In genomic region chr17:33725675-33726271, GRCh38 we compare ENCODE assay signal across 8 cellular contexts.
A peak's percentile ranks its signal among the peaks of the same experiment; 100 is the strongest.
DNase-seq lines count a peak whose midpoint lies in the region; ATAC-seq, FAIRE-seq and TF ChIP-seq lines count a peak whose summit lies in the region.

No MANE protein-coding gene starts in this region.

- H3K4me3 Mint-ChIP-seq in chondrocyte (ENCODE audit: unreplicated experiment) = no peak overlapping the region
- no peak overlapping the region for H3K4me3 Mint-ChIP-seq in T-helper 2 cell treated with Interferon-gamma antibody and Interleukin-4, amounts not matched to agents 5 μg/mL and 100 μg/mL, for 36 hours

- no peaks in the 10 kb centered on the region for H3K4me1 ChIP-seq in mucosa of descending colon (ENCODE audit: low read depth)

- no peaks in the 10 kb centered on the region for H3K9me3 ChIP-seq in mucosa of descending colon

- FAIRE-seq in RCC 7860 (lab: Jason Lieb, UNC) = no peak

- H3K4me3 ChIP-seq in mucosa of descending colon = no peak overlapping the region

- no peaks in the 10 kb centered on the region for H3K36me3 ChIP-seq in mucosa of descending colon (ENCODE audit: low read depth)

- H3K27ac Mint-ChIP-seq in chondrocyte (ENCODE audit: unreplicated experiment) = no peak overlapping the region
- no peak overlapping the region for H3K27ac Mint-ChIP-seq in T-helper 2 cell treated with Interferon-gamma antibody and Interleukin-4, amounts not matched to agents 5 μg/mL and 100 μg/mL, for 36 hours

- intact Hi-C loops in mucosa of descending colon (cut with DNase I, micrococcal nuclease) = no loop called here

- DNase-seq in ACHN (peak; percentile 38), GM04504 (ENCODE audit: low read depth) (peak; percentile 5), NCI-H345 treated with DMSO at 0.1 percent for 48 hours (lab: John Stamatoyannopoulos, UW; ENCODE audit: unreplicated experiment) (peak; percentile 5), chondrocyte (ENCODE audit: low spot score) (no peak), mucosa of descending colon (peak in 2 of 3 donors; percentile 41 to 54), COR-L47 (lab: John Stamatoyannopoulos, UW) (no peak), RCC 7860 (ENCODE audit: low spot score) (no peak)
- no peak for DNase-seq in T-helper 2 cell treated with Interferon-gamma antibody and Interleukin-4, amounts not matched to agents 5 μg/mL and 100 μg/mL, for 36 hours (ENCODE audit: low spot score)

- H3K27me3 Mint-ChIP-seq in chondrocyte (ENCODE audit: low read depth) = peaks cover 7% of the 10 kb centered on the region
- no peaks in the 10 kb centered on the region for H3K27me3 Mint-ChIP-seq in T-helper 2 cell treated with Interferon-gamma antibody and Interleukin-4, amounts not matched to agents 5 μg/mL and 100 μg/mL, for 36 hours (ENCODE audit: low read depth)

- no peaks in the 10 kb centered on the region for H3K9me3 Mint-ChIP-seq in chondrocyte (ENCODE audit: low read depth)
- no peaks in the 10 kb centered on the region for H3K9me3 Mint-ChIP-seq in T-helper 2 cell treated with Interferon-gamma antibody and Interleukin-4, amounts not matched to agents 5 μg/mL and 100 μg/mL, for 36 hours

- H3K36me3 Mint-ChIP-seq in chondrocyte (ENCODE audit: low read depth) = no peaks in the 10 kb centered on the region
- H3K36me3 Mint-ChIP-seq in T-helper 2 cell treated with Interferon-gamma antibody and Interleukin-4, amounts not matched to agents 5 μg/mL and 100 μg/mL, for 36 hours (ENCODE audit: low read depth) = no peaks in the 10 kb centered on the region

- H3K4me1 Mint-ChIP-seq in chondrocyte (ENCODE audit: low read depth) = no peaks in the 10 kb centered on the region
- H3K4me1 Mint-ChIP-seq in T-helper 2 cell treated with Interferon-gamma antibody and Interleukin-4, amounts not matched to agents 5 μg/mL and 100 μg/mL, for 36 hours (ENCODE audit: low read depth) = no peaks in the 10 kb centered on the region

- TF ChIP-seq CTCF in chondrocyte (IDR thresholded peaks at IDR 0.05) (peak; percentile 74), mucosa of descending colon (IDR thresholded peaks at IDR 0.05) (peak; percentile 30)

- in situ Hi-C loops in ACHN (cut with HindIII; ENCODE audit: low pct_ligation_motif_present, low pct_unique_long_range_greater_than_20kb, low sequenced_read_pairs) = no loop called here

- peak; percentile 51 for ATAC-seq in mucosa of descending colon

Comparison
In these comparisons a context has a peak if more than half of its experiments do, and no peak if none do; other contexts are left out.
1. DNase-seq: peak in ACHN (single experiment), GM04504 (single experiment), NCI-H345 treated with DMSO at 0.1 percent for 48 hours (single experiment) and mucosa of descending colon (2 of 3); none in chondrocyte (single experiment), T-helper 2 cell treated with Interferon-gamma antibody and Interleukin-4, amounts not matched to agents 5 μg/mL and 100 μg/mL, for 36 hours (single experiment), COR-L47 (single experiment) and RCC 7860 (single experiment).